Comparison of ENCODE assay signal across 22 cellular contexts in the genomic region with DNA sequence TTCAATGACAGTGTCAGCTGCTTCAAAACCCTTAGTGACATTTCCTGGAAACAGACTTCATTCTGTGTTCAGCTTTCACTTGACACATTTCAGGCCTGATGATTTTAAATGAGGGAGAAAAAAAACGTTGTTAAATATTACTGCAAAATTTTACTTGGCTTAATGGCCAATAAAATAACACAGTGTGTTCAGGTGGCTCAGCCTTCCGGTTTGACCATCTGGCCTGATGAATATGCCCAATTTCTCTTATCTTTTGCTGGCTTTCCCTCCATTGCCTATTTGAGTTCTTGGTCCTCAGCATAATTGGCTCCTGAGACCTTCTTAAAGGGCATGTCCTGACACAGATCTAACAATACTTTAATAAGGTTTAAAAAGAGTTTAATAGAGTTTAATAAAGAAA.
"Had no signal": no experiment of that assay in that cellular context is flagged by ENCODE, and none has a peak within 500 bp of the region (broad histone marks: within the 10 kb centered on the region; RNA-seq: fewer than 3 reads in every experiment).

No MANE protein-coding gene starts in this region.

- ATAC-seq: activated CD4-positive, CD25-positive, alpha-beta regulatory T cell treated with anti-CD3 and anti-CD28 coated beads, Interleukin-2, amount 50 U/mL, for 24 hours; activated CD8-positive, alpha-beta T cell treated with anti-CD3 and anti-CD28 coated beads for 36 hours; activated T-cell treated with anti-CD3 and anti-CD28 coated beads, Interleukin-2, amount 50 U/mL, for 4 hours; activated T-helper 17 cell treated with anti-CD3 and anti-CD28 coated beads, Interleukin-2, amount 50 U/mL, for 72 hours had no signal

- DNase-seq: activated B cell treated with CpG ODN at 0.5 μM for 24 hours; activated CD4-positive, alpha-beta T cell treated with anti-CD3 and anti-CD28 coated beads for 48 hours; activated CD4-positive, alpha-beta T cell treated with anti-CD3 and anti-CD28 coated beads, Interleukin-2, amount 50 U/mL, for 1 hour; activated CD4-positive, alpha-beta T cell treated with anti-CD3 and anti-CD28 coated beads, Interleukin-2, amount 50 U/mL, for 48 hours; activated CD8-positive, alpha-beta memory T cell treated with anti-CD3 and anti-CD28 coated beads for 24 hours; activated CD8-positive, alpha-beta T cell treated with anti-CD3 and anti-CD28 coated beads for 36 hours; activated effector memory CD4-positive, alpha-beta T cell treated with Interleukin-2 at 50 U/mL for 16 hours; activated gamma-delta T cell treated with Interleukin-2 at 50 U/mL for 16 hours; activated naive CD4-positive, alpha-beta T cell treated with anti-CD3 and anti-CD28 coated beads, Interleukin-2, amount 50 U/mL, for 16 hours; activated naive CD4-positive, alpha-beta T cell treated with Interleukin-2 at 50 U/mL for 16 hours; activated T-cell treated with anti-CD3 and anti-CD28 coated beads, Interleukin-2, amount 50 U/mL, for 4 hours; amniotic stem cell; anterior cingulate cortex; brain microvascular endothelial cell; colonic mucosa; effector CD8-positive, alpha-beta T cell; foreskin fibroblast; head of caudate nucleus; T-helper 2 cell; WERI-Rb-1 had no signal
